ENCODE assay signal across 13 cellular contexts in the genomic region with DNA sequence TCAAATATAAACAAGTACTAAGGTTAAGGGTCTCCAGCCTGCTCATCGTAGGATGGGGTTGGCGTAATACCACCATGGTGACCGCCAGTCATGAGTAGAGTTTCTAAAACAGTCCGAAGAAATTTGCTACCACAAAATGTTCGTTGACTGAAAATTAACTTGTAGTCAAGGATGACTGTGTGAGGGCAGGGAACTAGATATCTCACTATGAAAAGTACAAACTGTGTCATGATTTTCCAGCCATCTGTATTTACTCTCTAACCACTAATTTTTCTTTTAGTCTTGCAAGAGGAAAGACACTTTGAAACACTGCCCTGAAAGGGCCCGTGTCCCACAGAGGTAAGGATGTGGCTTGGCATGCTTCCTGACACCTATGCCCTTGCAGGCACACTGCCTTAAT.
DNase-seq lines count a peak whose midpoint lies in the region; ATAC-seq and TF ChIP-seq lines count a peak whose summit lies in the region.
"Had no signal": no experiment of that assay in that cellular context is flagged by ENCODE, and none has a peak within 500 bp of the region (broad histone marks: within the 10 kb centered on the region; RNA-seq: fewer than 3 reads in every experiment).

No MANE protein-coding gene starts in this region.

- H4K20me1 ChIP-seq in SU-DHL-6 (ENCODE audit: low read depth, low read length), result no peaks in the 10 kb centered on the region

- no peaks in the 10 kb centered on the region for H3K79me2 ChIP-seq in SU-DHL-6 (ENCODE audit: insufficient read depth, low read length)

- H3K27ac ChIP-seq in SU-DHL-6 (ENCODE audit: low read depth, low read length), result peak overlapping the region; percentile 47
- no peak overlapping the region for H3K27ac ChIP-seq in upper lobe of right lung
- H3K27ac ChIP-seq in right lobe of liver, result no peak overlapping the region
- H3K27ac ChIP-seq: HL-60, psoas muscle had no signal

- no peaks in the 10 kb centered on the region for H3K27me3 Mint-ChIP-seq in activated T-helper 2 cell treated with anti-CD3 and anti-CD28 coated beads, Interferon-gamma antibody, Interleukin-2, Interleukin-4, amounts not matched to agents 10 μg/mL and 5 μg/mL and 100 μg/mL, durations not matched to agents 14 hours and 24 hours and 36 hours (ENCODE audit: low read depth)
- no peaks in the 10 kb centered on the region for H3K27me3 Mint-ChIP-seq in naive thymus-derived CD8-positive, alpha-beta T cell

- H3K9ac ChIP-seq in SU-DHL-6 (ENCODE audit: low read length), result no peak overlapping the region

- intact Hi-C loops in activated T-helper 2 cell treated with anti-CD3 and anti-CD28 coated beads, Interferon-gamma antibody, Interleukin-2, Interleukin-4, amounts not matched to agents 10 μg/mL and 5 μg/mL and 100 μg/mL, durations not matched to agents 14 hours and 24 hours and 36 hours (cut with micrococcal nuclease), result loop anchor here (1.0 to 5.0 kb wide), 9 partner anchors 15 to 302 kb away; a partner anchor contains a TSS
- intact Hi-C loops in upper lobe of right lung (cut with DNase I), result no loop called here
- intact Hi-C loops in right lobe of liver (cut with DNase I), result no loop called here

- POLR2A ChIA-PET in naive thymus-derived CD8-positive, alpha-beta T cell (lab: Charles Lee), result interaction anchor here (1.1 to 2.5 kb wide), 2 partner anchors 8 to 13 kb away, joined by 3 to 11 read pairs; no protein-coding TSS in a partner anchor

- no peaks in the 10 kb centered on the region for H3K9me3 ChIP-seq in SU-DHL-6 (ENCODE audit: insufficient read depth, low read length)
- H3K9me3 ChIP-seq in upper lobe of right lung, result no peaks in the 10 kb centered on the region
- no peaks in the 10 kb centered on the region for H3K9me3 ChIP-seq in right lobe of liver
- H3K9me3 ChIP-seq: psoas muscle had no signal

- 65% methylated on average over 6 of the region's 6 CpGs for WGBS in right lobe of liver (ENCODE audit: insufficient coverage, low coverage, low lambda C conversion rate, missing lambda C conversion rate)

- H3F3A ChIP-seq in SU-DHL-6 (ENCODE audit: insufficient read depth), result no peaks in the 10 kb centered on the region; the same call in 1 of the 2 replicates

- H3K36me3 Mint-ChIP-seq in activated T-helper 2 cell treated with anti-CD3 and anti-CD28 coated beads, Interferon-gamma antibody, Interleukin-2, Interleukin-4, amounts not matched to agents 10 μg/mL and 5 μg/mL and 100 μg/mL, durations not matched to agents 14 hours and 24 hours and 36 hours (ENCODE audit: low read depth), result peaks cover 80% of the 10 kb centered on the region
- peaks cover 5 to 26% (median 13%) of the 10 kb centered on the region in 3 donors for H3K36me3 Mint-ChIP-seq in naive thymus-derived CD8-positive, alpha-beta T cell

- no peak overlapping the region for H3K4me3 ChIP-seq in SU-DHL-6 (ENCODE audit: insufficient read depth, low read length, poor library complexity, severe bottlenecking)
- H3K4me3 ChIP-seq in upper lobe of right lung, result no peak overlapping the region
- no peak overlapping the region for H3K4me3 ChIP-seq in right lobe of liver
- H3K4me3 ChIP-seq: psoas muscle had no signal

- TF ChIP-seq CTCF in SU-DHL-6 (IDR thresholded peaks at IDR 0.05; ENCODE audit: insufficient read depth, low read length, poor library complexity, severe bottlenecking), result no peak
- TF ChIP-seq CTCF in upper lobe of right lung (IDR thresholded peaks at IDR 0.05), result no peak
- no peak for TF ChIP-seq CTCF in right lobe of liver (IDR thresholded peaks at IDR 0.05)

- ATAC-seq in naive thymus-derived CD8-positive, alpha-beta T cell, result peak; percentile 68 to 78
- no peak for ATAC-seq in upper lobe of right lung
- ATAC-seq in HG02642 (IDR thresholded peaks at IDR 0.05; ENCODE audit: poor library complexity, unreplicated experiment), result no peak
- no peak for ATAC-seq in right lobe of liver
- ATAC-seq: psoas muscle had no signal

- H3K9me3 Mint-ChIP-seq in activated T-helper 2 cell treated with anti-CD3 and anti-CD28 coated beads, Interferon-gamma antibody, Interleukin-2, Interleukin-4, amounts not matched to agents 10 μg/mL and 5 μg/mL and 100 μg/mL, durations not matched to agents 14 hours and 24 hours and 36 hours, result peaks cover 9% of the 10 kb centered on the region
- H3K9me3 Mint-ChIP-seq in naive thymus-derived CD8-positive, alpha-beta T cell, result peaks cover 0 to 6% (median 0%) of the 10 kb centered on the region in 9 donors

- peak overlapping the region; percentile 46 for H3K4me3 Mint-ChIP-seq in activated T-helper 2 cell treated with anti-CD3 and anti-CD28 coated beads, Interferon-gamma antibody, Interleukin-2, Interleukin-4, amounts not matched to agents 10 μg/mL and 5 μg/mL and 100 μg/mL, durations not matched to agents 14 hours and 24 hours and 36 hours (ENCODE audit: low read depth)
- H3K4me3 Mint-ChIP-seq in naive thymus-derived CD8-positive, alpha-beta T cell, result peak overlapping the region; percentile 19 to 68 (median 56)

- H3K4me2 ChIP-seq in SU-DHL-6 (ENCODE audit: low read depth, low read length, poor library complexity, severe bottlenecking), result peak overlapping the region; percentile 35

- H3K9me2 ChIP-seq in SU-DHL-6 (replicated peaks; ENCODE audit: insufficient read depth, low read length), result no peaks in the 10 kb centered on the region

- DNase-seq in GDM1 (lab: John Stamatoyannopoulos, UW), result peak; percentile 14
- DNase-seq in activated T-helper 2 cell treated with anti-CD3 and anti-CD28 coated beads, Interferon-gamma antibody, Interleukin-2, Interleukin-4, amounts not matched to agents 10 μg/mL and 5 μg/mL and 100 μg/mL, durations not matched to agents 14 hours and 24 hours and 36 hours (ENCODE audit: low spot score), result peak; percentile 45
- DNase-seq in naive thymus-derived CD8-positive, alpha-beta T cell, result peak in 4 of 10 donors; percentile 34 to 42 (median 40)
- no peak for DNase-seq in upper lobe of right lung
- no peak for DNase-seq in right lobe of liver
- DNase-seq in AG08396 (ENCODE audit: low spot score), result no peak
- DNase-seq: H7, NCI-H1694 treated with DMSO at 0.1 percent for 48 hours, NCI-H524, psoas muscle had no signal

- peak overlapping the region; percentile 99 for H3K27ac Mint-ChIP-seq in activated T-helper 2 cell treated with anti-CD3 and anti-CD28 coated beads, Interferon-gamma antibody, Interleukin-2, Interleukin-4, amounts not matched to agents 10 μg/mL and 5 μg/mL and 100 μg/mL, durations not matched to agents 14 hours and 24 hours and 36 hours
- H3K27ac Mint-ChIP-seq in naive thymus-derived CD8-positive, alpha-beta T cell, result peak overlapping the region in 9 of 10 donors; percentile 21 to 83 (median 67)

- no peaks in the 10 kb centered on the region for H3K27me3 ChIP-seq in SU-DHL-6 (ENCODE audit: low read length)
- H3K27me3 ChIP-seq in upper lobe of right lung, result no peaks in the 10 kb centered on the region
- no peaks in the 10 kb centered on the region for H3K27me3 ChIP-seq in right lobe of liver

- TF ChIP-seq POLR2A in right lobe of liver (IDR thresholded peaks at IDR 0.05), result no peak

- no peaks in the 10 kb centered on the region for H3K4me1 ChIP-seq in upper lobe of right lung
- H3K4me1 ChIP-seq in right lobe of liver, result no peaks in the 10 kb centered on the region
- H3K4me1 ChIP-seq: psoas muscle had no signal

- no peak overlapping the region for H2AFZ ChIP-seq in SU-DHL-6 (ENCODE audit: low read depth, low read length, severe bottlenecking)

- H3K4me1 Mint-ChIP-seq in activated T-helper 2 cell treated with anti-CD3 and anti-CD28 coated beads, Interferon-gamma antibody, Interleukin-2, Interleukin-4, amounts not matched to agents 10 μg/mL and 5 μg/mL and 100 μg/mL, durations not matched to agents 14 hours and 24 hours and 36 hours (ENCODE audit: low read depth), result peaks cover 86% of the 10 kb centered on the region
- peaks cover 38 to 79% (median 72%) of the 10 kb centered on the region in 4 donors for H3K4me1 Mint-ChIP-seq in naive thymus-derived CD8-positive, alpha-beta T cell

- H3K36me3 ChIP-seq in SU-DHL-6 (ENCODE audit: low read length), result peaks cover 12% of the 10 kb centered on the region; the same call in 1 of the 2 replicates
- H3K36me3 ChIP-seq in upper lobe of right lung, result peaks cover 24% of the 10 kb centered on the region
- peaks cover 0 to 4% (median 0%) of the 10 kb centered on the region in 4 donors for H3K36me3 ChIP-seq in right lobe of liver

Comparison
In these comparisons a context has a peak if more than half of its experiments do, and no peak if none do; other contexts are left out.
1. DNase-seq: peak in GDM1 (single experiment) and activated T-helper 2 cell treated with anti-CD3 and anti-CD28 coated beads, Interferon-gamma antibody, Interleukin-2, Interleukin-4, amounts not matched to agents 10 μg/mL and 5 μg/mL and 100 μg/mL, durations not matched to agents 14 hours and 24 hours and 36 hours (single experiment); none in upper lobe of right lung (single experiment), right lobe of liver (0 of 3) and AG08396 (single experiment).
2. ATAC-seq: peak in naive thymus-derived CD8-positive, alpha-beta T cell (2 of 2); none in upper lobe of right lung (single experiment), HG02642 (single experiment) and right lobe of liver (0 of 4).